32 cellular contexts compared by ENCODE assay signal in genomic region chr11:27075192-27075591, GRCh38. TPM values are rescaled to one million over a fixed set of nuclear protein-coding genes. Genes with fewer than 3 reads are reported as not detected.
DNase-seq lines count a peak whose midpoint lies in the region; ATAC-seq and TF ChIP-seq lines count a peak whose summit lies in the region.
"Had no signal": no experiment of that assay in that cellular context is flagged by ENCODE, and none has a peak within 500 bp of the region (broad histone marks: within the 10 kb centered on the region; RNA-seq: fewer than 3 reads in every experiment).

No MANE protein-coding gene starts in this region.

- H3K27ac ChIP-seq in ectodermal cell (ENCODE audit: insufficient read depth, low read depth, low read length, poor library complexity, severe bottlenecking): peak overlapping the region; percentile 8
- peak overlapping the region; percentile 13 for H3K27ac ChIP-seq in muscle layer of colon (ENCODE audit: low read depth, low read length)
- H3K27ac ChIP-seq: 22Rv1, BLaER1, heart left ventricle had no signal

- no peak overlapping the region for H3K4me3 Mint-ChIP-seq in immature natural killer cell
- H3K4me3 Mint-ChIP-seq: activated CD4-positive, alpha-beta memory T cell treated with anti-CD3 and anti-CD28 coated beads for 36 hours; activated naive CD4-positive, alpha-beta T cell treated with anti-CD3 and anti-CD28 coated beads, Interleukin-2, amount 50 U/mL, for 24 hours; activated T-helper 17 cell treated with anti-CD3 and anti-CD28 coated beads, Interleukin-2, amount 50 U/mL, for 72 hours; nephron had no signal

- in situ Hi-C loops in GM13977 (cut with MboI; ENCODE audit: low pct_unique_long_range_greater_than_20kb, low sequenced_read_pairs, unreplicated experiment): no loop called here

- H3K4me3 ChIP-seq in ectodermal cell (ENCODE audit: insufficient read depth, low read depth, low read length) (no peak overlapping the region), muscle layer of colon (ENCODE audit: low read depth in 1 of 2, low read length in 2 of 2) (no peak overlapping the region)
- H3K4me3 ChIP-seq: BLaER1, heart left ventricle had no signal

- peak; percentile 8 for DNase-seq in DMS 273 (lab: John Stamatoyannopoulos, UW; ENCODE audit: unreplicated experiment)
- DNase-seq in DMS 273 treated with DMSO at 0.1 percent for 48 hours (lab: John Stamatoyannopoulos, UW): no peak
- DNase-seq in GM13977 (ENCODE audit: low spot score): no peak
- DNase-seq in NCI-H446 treated with DMSO at 0.1 percent for 48 hours (lab: John Stamatoyannopoulos, UW): no peak
- no peak for DNase-seq in immature natural killer cell
- DNase-seq: activated CD4-positive, alpha-beta memory T cell treated with anti-CD3 and anti-CD28 coated beads for 36 hours; activated CD4-positive, CD25-positive, alpha-beta regulatory T cell; activated CD8-positive, alpha-beta memory T cell treated with anti-CD3 and anti-CD28 coated beads, Interleukin-2, amount 50 U/mL, for 48 hours; anterior cingulate cortex; caudate nucleus; dermis blood vessel endothelial cell; DND-41; heart left ventricle; NCI-H1417 treated with DMSO at 0.1 percent for 48 hours; NCI-H2107; NCI-H446; PC-3; posterior cingulate gyrus; Right ventricle myocardium superior; stimulated activated CD4-positive, alpha-beta T cell treated with anti-CD3 and anti-CD28 coated beads, Interleukin-15, amount 100 ng/mL, for 24 hours; stimulated activated naive CD8-positive, alpha-beta T cell treated with anti-CD3 and anti-CD28 coated beads, Interleukin-15, Interleukin-2, amounts not matched to agents 100 U/mL and 50 U/mL, for 24 hours; T1000 had no signal

- peaks cover 6 to 42% (median 19%) of the 10 kb centered on the region in 6 donors for H3K9me3 Mint-ChIP-seq in immature natural killer cell

- no peak for TF ChIP-seq CTCF in GM13977 (IDR thresholded peaks at IDR 0.05; ENCODE audit: extremely low read depth, insufficient read depth, missing control alignments)

- H3K9me3 ChIP-seq in ectodermal cell (ENCODE audit: control insufficient read depth, low read length): no peaks in the 10 kb centered on the region
- no peaks in the 10 kb centered on the region for H3K9me3 ChIP-seq in muscle layer of colon (ENCODE audit: low read length)
- H3K9me3 ChIP-seq: BLaER1 had no signal

- no peak for ATAC-seq in GM19324 (IDR thresholded peaks at IDR 0.05; ENCODE audit: low FRiP score, unreplicated experiment)
- ATAC-seq: activated T-helper 17 cell treated with anti-CD3 and anti-CD28 coated beads, Interleukin-2, amount 50 U/mL, for 72 hours; heart left ventricle; left lobe of liver; PC-3; sciatic nerve; stimulated activated naive CD8-positive, alpha-beta T cell treated with anti-CD3 and anti-CD28 coated beads, Interleukin-15, Interleukin-2, amounts not matched to agents 100 U/mL and 50 U/mL, for 24 hours had no signal

- 83 to 97% methylated on average over 1 of the region's 1 CpG for WGBS in ectodermal cell, 2 experiments

- H3K36me3 ChIP-seq in ectodermal cell (ENCODE audit: control insufficient read depth, insufficient read depth, low read length) (no peaks in the 10 kb centered on the region), muscle layer of colon (ENCODE audit: insufficient read depth, low read length) (no peaks in the 10 kb centered on the region)
- H3K36me3 ChIP-seq: BLaER1, heart left ventricle had no signal

- no peak overlapping the region for H3K27ac Mint-ChIP-seq in immature natural killer cell
- H3K27ac Mint-ChIP-seq: activated CD4-positive, alpha-beta memory T cell treated with anti-CD3 and anti-CD28 coated beads for 36 hours; activated naive CD4-positive, alpha-beta T cell treated with anti-CD3 and anti-CD28 coated beads, Interleukin-2, amount 50 U/mL, for 24 hours; activated T-helper 17 cell treated with anti-CD3 and anti-CD28 coated beads, Interleukin-2, amount 50 U/mL, for 72 hours had no signal

- H3K36me3 Mint-ChIP-seq in immature natural killer cell: no peaks in the 10 kb centered on the region
- H3K36me3 Mint-ChIP-seq: activated CD4-positive, alpha-beta memory T cell treated with anti-CD3 and anti-CD28 coated beads for 36 hours; activated naive CD4-positive, alpha-beta T cell treated with anti-CD3 and anti-CD28 coated beads, Interleukin-2, amount 50 U/mL, for 24 hours had no signal

- H3K4me1 ChIP-seq in ectodermal cell (ENCODE audit: control insufficient read depth, insufficient read depth, low read length) (peaks cover 7% of the 10 kb centered on the region), muscle layer of colon (ENCODE audit: insufficient read depth, low read length) (peaks cover 21% of the 10 kb centered on the region)
- H3K4me1 ChIP-seq: BLaER1, heart left ventricle had no signal

- H3K9ac ChIP-seq in muscle layer of colon (ENCODE audit: low read length): no peak overlapping the region
- H3K9ac ChIP-seq: BLaER1 had no signal

- H3K27me3 Mint-ChIP-seq in immature natural killer cell (ENCODE audit: low read depth in 3 of 3): peaks cover 0 to 2% (median 0%) of the 10 kb centered on the region in 3 donors
- H3K27me3 Mint-ChIP-seq: activated CD4-positive, alpha-beta memory T cell treated with anti-CD3 and anti-CD28 coated beads for 36 hours; activated naive CD4-positive, alpha-beta T cell treated with anti-CD3 and anti-CD28 coated beads, Interleukin-2, amount 50 U/mL, for 24 hours; activated T-helper 17 cell treated with anti-CD3 and anti-CD28 coated beads, Interleukin-2, amount 50 U/mL, for 72 hours had no signal

- no peaks in the 10 kb centered on the region for H3K4me1 Mint-ChIP-seq in immature natural killer cell
- H3K4me1 Mint-ChIP-seq: activated naive CD4-positive, alpha-beta T cell treated with anti-CD3 and anti-CD28 coated beads, Interleukin-2, amount 50 U/mL, for 24 hours; activated T-helper 17 cell treated with anti-CD3 and anti-CD28 coated beads, Interleukin-2, amount 50 U/mL, for 72 hours had no signal

- H3K27me3 ChIP-seq in ectodermal cell (ENCODE audit: control insufficient read depth, insufficient read depth, low read length, poor library complexity, severe bottlenecking) (no peaks in the 10 kb centered on the region), muscle layer of colon (ENCODE audit: control insufficient read depth in 1 of 2, insufficient read depth in 2 of 2, low read length in 2 of 2) (no peaks in the 10 kb centered on the region)
- H3K27me3 ChIP-seq: BLaER1, heart left ventricle had no signal

RNA-seq across cellular contexts. Expression of gene BBOX1, which starts 34.6 kb away (rescaled TPM):
- not detected for polyA plus RNA-seq in ectodermal cell (2013, experiment 1 of 4)
- not detected for polyA plus RNA-seq in ectodermal cell (2013, experiment 2 of 4)
- polyA plus RNA-seq in ectodermal cell (2013, experiment 3 of 4): not detected
- not detected for polyA plus RNA-seq in ectodermal cell (2013, experiment 4 of 4)
- polyA plus RNA-seq in immature natural killer cell: not detected
- polyA plus RNA-seq: heart left ventricle had no signal
